ENCODE assay signal across 1 cellular context in genomic region chr11:9613118-9613829, GRCh38.
TF ChIP-seq lines count a peak whose summit lies in the region.

No MANE protein-coding gene starts in this region.

TF ChIP-seq in K562, 482 proteins besides CTCF, POLR2A, EP300 and RAD21 (continued from another document and continues in another):
- peak; percentile 48 for TF ChIP-seq E2F8 (IDR thresholded peaks at IDR 0.05; ENCODE audit: low read depth, partially characterized antibody)
- TF ChIP-seq ZBTB2 (IDR thresholded peaks at IDR 0.05): no peak; the same call in 1 of the 2 replicates
- TF ChIP-seq CREB5 (CRISPR knock-in tag; IDR thresholded peaks at IDR 0.05): no peak
- 0 out of 2 replicates have a peak, but pooled peaks have one; percentile 59 for TF ChIP-seq FOXO4 (CRISPR knock-in tag; IDR thresholded peaks at IDR 0.05)
- TF ChIP-seq TCFL5 (CRISPR knock-in tag; conservative IDR thresholded peaks at IDR 0.05): no peak
- no peak for TF ChIP-seq ZNF778 (CRISPR knock-in tag; IDR thresholded peaks at IDR 0.05)
- TF ChIP-seq STAT5A (IDR thresholded peaks at IDR 0.05; ENCODE audit: borderline replicate concordance, low read length): no peak
- no peak for TF ChIP-seq SMARCC2 (IDR thresholded peaks at IDR 0.05; ENCODE audit: low read depth)
- no peak for TF ChIP-seq EWSR1 (IDR thresholded peaks at IDR 0.05; ENCODE audit: borderline replicate concordance, low read depth, partially characterized antibody)
- TF ChIP-seq ZNF79 (CRISPR knock-in tag; IDR thresholded peaks at IDR 0.05; ENCODE audit: low read depth): no peak
- TF ChIP-seq MGA (IDR thresholded peaks at IDR 0.05): peak; percentile 57
- peak; percentile 54; the same call in 1 of the 2 replicates for TF ChIP-seq SMARCE1 (IDR thresholded peaks at IDR 0.05)
- TF ChIP-seq SETDB1 (IDR thresholded peaks at IDR 0.05; ENCODE audit: low read length): no peak
- no peak for TF ChIP-seq ZBTB12 (CRISPR knock-in tag; IDR thresholded peaks at IDR 0.05)
- peak; percentile 39 for TF ChIP-seq FOS (IDR thresholded peaks at IDR 0.05; ENCODE audit: extremely low read depth, insufficient read length)
- TF ChIP-seq ZNF232 (CRISPR knock-in tag; IDR thresholded peaks at IDR 0.05): no peak
- TF ChIP-seq ZBTB34 (CRISPR knock-in tag; IDR thresholded peaks at IDR 0.05): no peak
- no peak for TF ChIP-seq ARHGAP35 (IDR thresholded peaks at IDR 0.05; ENCODE audit: partially characterized antibody)
- TF ChIP-seq GTF2B (IDR thresholded peaks at IDR 0.05; ENCODE audit: extremely low read depth, insufficient read length): no peak
- TF ChIP-seq AFF4 (CRISPR knock-in tag; IDR thresholded peaks at IDR 0.05): no peak
- peak; percentile 37; the same call in 1 of the 2 replicates for TF ChIP-seq MAFK (IDR thresholded peaks at IDR 0.05; ENCODE audit: low read length)
- TF ChIP-seq CHD2 (IDR thresholded peaks at IDR 0.05; ENCODE audit: low read depth, low read length): no peak
- no peak for TF ChIP-seq BMI1 (IDR thresholded peaks at IDR 0.05; ENCODE audit: low read length)
